8 cellular contexts compared by ENCODE assay signal in the genomic region with DNA sequence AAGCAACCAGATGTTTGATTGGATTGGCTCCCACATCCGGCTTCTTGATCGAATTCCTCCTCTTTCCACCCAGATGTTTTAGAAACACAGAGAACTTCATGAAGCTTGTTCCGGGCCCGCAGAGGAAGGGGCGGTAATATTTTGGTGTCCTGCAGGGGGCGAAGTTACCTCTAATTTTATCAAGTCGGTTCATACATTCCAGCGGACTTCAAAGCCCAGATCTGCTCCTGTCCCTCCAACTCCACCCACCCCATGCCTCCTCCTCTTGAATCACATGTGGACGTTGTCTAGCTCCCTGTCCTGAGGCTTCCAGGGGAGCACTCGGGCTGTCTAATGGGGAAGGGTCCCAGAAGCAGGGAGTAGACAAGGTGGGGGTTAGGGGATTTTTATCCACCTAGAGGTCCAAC. TPM values are rescaled to one million over a fixed set of nuclear protein-coding genes. Genes with fewer than 3 reads are reported as not detected.
DNase-seq lines count a peak whose midpoint lies in the region; ATAC-seq and TF ChIP-seq lines count a peak whose summit lies in the region.

No MANE protein-coding gene starts in this region.

- peak; percentile 54 for TF ChIP-seq CTCF in osteocyte (IDR thresholded peaks at IDR 0.05)
- peak; percentile 51 to 64 (median 59) for TF ChIP-seq CTCF in uterus (IDR thresholded peaks at IDR 0.05)

- H3K9me3 ChIP-seq in uterus, result no peaks in the 10 kb centered on the region

- peak; percentile 65 for TF ChIP-seq RAD21 in Ishikawa (IDR thresholded peaks at IDR 0.05; ENCODE audit: low read depth)

- H3K9me3 Mint-ChIP-seq in activated T-helper 17 cell treated with anti-CD3 and anti-CD28 coated beads, Interleukin-2, amount 50 U/mL, for 72 hours, result no peaks in the 10 kb centered on the region
- H3K9me3 Mint-ChIP-seq in osteocyte (ENCODE audit: unreplicated experiment), result no peaks in the 10 kb centered on the region

- H3K27ac Mint-ChIP-seq in activated T-helper 17 cell treated with anti-CD3 and anti-CD28 coated beads, Interleukin-2, amount 50 U/mL, for 72 hours, result no peak overlapping the region
- no peak overlapping the region for H3K27ac Mint-ChIP-seq in osteocyte (ENCODE audit: unreplicated experiment)

- intact Hi-C loops in uterus (cut with DNase I; ENCODE audit: low total_unique reads), result loop anchor here (10.0 kb wide), 1 partner anchor 272 kb away; no protein-coding TSS in a partner anchor

- no peak overlapping the region for H3K4me3 ChIP-seq in uterus

- H3K4me1 Mint-ChIP-seq in activated T-helper 17 cell treated with anti-CD3 and anti-CD28 coated beads, Interleukin-2, amount 50 U/mL, for 72 hours, result no peaks in the 10 kb centered on the region
- H3K4me1 Mint-ChIP-seq in osteocyte (ENCODE audit: unreplicated experiment), result peaks cover 14% of the 10 kb centered on the region

- H3K36me3 ChIP-seq in uterus, result no peaks in the 10 kb centered on the region

- peaks cover 33% of the 10 kb centered on the region for H3K27me3 Mint-ChIP-seq in activated T-helper 17 cell treated with anti-CD3 and anti-CD28 coated beads, Interleukin-2, amount 50 U/mL, for 72 hours
- H3K27me3 Mint-ChIP-seq in osteocyte (ENCODE audit: unreplicated experiment), result peaks cover 64% of the 10 kb centered on the region

- no peaks in the 10 kb centered on the region for H3K36me3 Mint-ChIP-seq in activated T-helper 17 cell treated with anti-CD3 and anti-CD28 coated beads, Interleukin-2, amount 50 U/mL, for 72 hours (ENCODE audit: low read depth)
- no peaks in the 10 kb centered on the region for H3K36me3 Mint-ChIP-seq in osteocyte (ENCODE audit: unreplicated experiment)

- no peak for TF ChIP-seq EP300 in Ishikawa (IDR thresholded peaks at IDR 0.05; ENCODE audit: borderline replicate concordance)

- DNase-seq in GM04504 (ENCODE audit: low read depth), result peak; percentile 61
- peak; percentile 61 for DNase-seq in RKO (ENCODE audit: low spot score)
- peak; percentile 61 for DNase-seq in foreskin melanocyte
- no peak for DNase-seq in osteocyte (ENCODE audit: extremely low spot score, unreplicated experiment)
- DNase-seq in uterus, result peak; percentile 83 to 85
- no peak for DNase-seq in mesenteric fat pad (ENCODE audit: low spot score)

- no peaks in the 10 kb centered on the region for H3K27me3 ChIP-seq in uterus

- H3K27ac ChIP-seq in uterus, result no peak overlapping the region

- no peak overlapping the region for H3K4me3 Mint-ChIP-seq in activated T-helper 17 cell treated with anti-CD3 and anti-CD28 coated beads, Interleukin-2, amount 50 U/mL, for 72 hours
- no peak overlapping the region for H3K4me3 Mint-ChIP-seq in osteocyte (ENCODE audit: unreplicated experiment)

- ATAC-seq in activated T-helper 17 cell treated with anti-CD3 and anti-CD28 coated beads, Interleukin-2, amount 50 U/mL, for 72 hours (replicated peaks), result peak; percentile 47

- TF ChIP-seq POLR2A in uterus (IDR thresholded peaks at IDR 0.05), result no peak

- H3K4me1 ChIP-seq in uterus, result peaks cover 0 to 6% of the 10 kb centered on the region in 2 donors

TF ChIP-seq in Ishikawa, 13 proteins besides CTCF, POLR2A, EP300 and RAD21:
- TF ChIP-seq, protein P1, sequence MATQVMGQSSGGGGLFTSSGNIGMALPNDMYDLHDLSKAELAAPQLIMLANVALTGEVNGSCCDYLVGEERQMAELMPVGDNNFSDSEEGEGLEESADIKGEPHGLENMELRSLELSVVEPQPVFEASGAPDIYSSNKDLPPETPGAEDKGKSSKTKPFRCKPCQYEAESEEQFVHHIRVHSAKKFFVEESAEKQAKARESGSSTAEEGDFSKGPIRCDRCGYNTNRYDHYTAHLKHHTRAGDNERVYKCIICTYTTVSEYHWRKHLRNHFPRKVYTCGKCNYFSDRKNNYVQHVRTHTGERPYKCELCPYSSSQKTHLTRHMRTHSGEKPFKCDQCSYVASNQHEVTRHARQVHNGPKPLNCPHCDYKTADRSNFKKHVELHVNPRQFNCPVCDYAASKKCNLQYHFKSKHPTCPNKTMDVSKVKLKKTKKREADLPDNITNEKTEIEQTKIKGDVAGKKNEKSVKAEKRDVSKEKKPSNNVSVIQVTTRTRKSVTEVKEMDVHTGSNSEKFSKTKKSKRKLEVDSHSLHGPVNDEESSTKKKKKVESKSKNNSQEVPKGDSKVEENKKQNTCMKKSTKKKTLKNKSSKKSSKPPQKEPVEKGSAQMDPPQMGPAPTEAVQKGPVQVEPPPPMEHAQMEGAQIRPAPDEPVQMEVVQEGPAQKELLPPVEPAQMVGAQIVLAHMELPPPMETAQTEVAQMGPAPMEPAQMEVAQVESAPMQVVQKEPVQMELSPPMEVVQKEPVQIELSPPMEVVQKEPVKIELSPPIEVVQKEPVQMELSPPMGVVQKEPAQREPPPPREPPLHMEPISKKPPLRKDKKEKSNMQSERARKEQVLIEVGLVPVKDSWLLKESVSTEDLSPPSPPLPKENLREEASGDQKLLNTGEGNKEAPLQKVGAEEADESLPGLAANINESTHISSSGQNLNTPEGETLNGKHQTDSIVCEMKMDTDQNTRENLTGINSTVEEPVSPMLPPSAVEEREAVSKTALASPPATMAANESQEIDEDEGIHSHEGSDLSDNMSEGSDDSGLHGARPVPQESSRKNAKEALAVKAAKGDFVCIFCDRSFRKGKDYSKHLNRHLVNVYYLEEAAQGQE (IDR thresholded peaks at IDR 0.05; ENCODE audit: low read depth), result no peak
- peak; percentile 39; the same call in 1 of the 2 replicates for TF ChIP-seq TEAD4 (IDR thresholded peaks at IDR 0.05)

RNA-seq across cellular contexts. Expression of gene BMP6, which starts 2.9 kb away (rescaled TPM):
- total RNA-seq in activated T-helper 17 cell treated with anti-CD3 and anti-CD28 coated beads, Interleukin-2, amount 50 U/mL, for 72 hours, result under 1 TPM in 1 of 2 donors, not detected in 1; 0.21 TPM
- total RNA-seq in osteocyte, result not detected in 2 replicates
- 1 to 10 TPM; 2.2 to 8.5 (median 4.4) TPM for total RNA-seq in uterus
- total RNA-seq in mesenteric fat pad, result 12.7 TPM

Comparison
In these comparisons a context has a peak if more than half of its experiments do, and no peak if none do; other contexts are left out.
1. DNase-seq: peak in GM04504 (single experiment), RKO (single experiment), foreskin melanocyte (single experiment) and uterus (2 of 2); none in osteocyte (single experiment) and mesenteric fat pad (single experiment).